20 cellular contexts compared by ENCODE assay signal in genomic region chr13:78428646-78429045, GRCh38.
"Had no signal": no experiment of that assay in that cellular context is flagged by ENCODE, and none has a peak within 500 bp of the region (broad histone marks: within the 10 kb centered on the region; RNA-seq: fewer than 3 reads in every experiment).

No MANE protein-coding gene starts in this region.

- H3K9me3 ChIP-seq: MG63 had no signal

- ATAC-seq: HepG2, Panc1, PC-3, SK-N-SH treated with all-trans-retinoic acid at 6 μM for 48 hours had no signal

- H3K36me3 ChIP-seq: MG63 had no signal

- DNase-seq: IMR-90; Karpas-422; KG1; MG63; NCI-H1092; NCI-H1105 treated with DMSO at 0.1 percent for 48 hours; NCI-H146; NCI-H1694 treated with DMSO at 0.1 percent for 48 hours; NCI-H1930; NCI-H2171; NCI-H446 treated with DMSO at 0.1 percent for 48 hours; NCI-H510A treated with DMSO at 0.1 percent for 48 hours; NCI-H774; NK-92 treated with Interleukin-12 subunit alpha and Interleukin-12 subunit beta, amount 100 ng/mL, for 24 hours; PC-3; SHP77 had no signal

- H3K27me3 ChIP-seq: MG63 had no signal

- H3K27ac ChIP-seq: RWPE1 had no signal

- H3K4me3 ChIP-seq: MG63 had no signal
